ENCODE assay signal across 8 cellular contexts in the genomic region with DNA sequence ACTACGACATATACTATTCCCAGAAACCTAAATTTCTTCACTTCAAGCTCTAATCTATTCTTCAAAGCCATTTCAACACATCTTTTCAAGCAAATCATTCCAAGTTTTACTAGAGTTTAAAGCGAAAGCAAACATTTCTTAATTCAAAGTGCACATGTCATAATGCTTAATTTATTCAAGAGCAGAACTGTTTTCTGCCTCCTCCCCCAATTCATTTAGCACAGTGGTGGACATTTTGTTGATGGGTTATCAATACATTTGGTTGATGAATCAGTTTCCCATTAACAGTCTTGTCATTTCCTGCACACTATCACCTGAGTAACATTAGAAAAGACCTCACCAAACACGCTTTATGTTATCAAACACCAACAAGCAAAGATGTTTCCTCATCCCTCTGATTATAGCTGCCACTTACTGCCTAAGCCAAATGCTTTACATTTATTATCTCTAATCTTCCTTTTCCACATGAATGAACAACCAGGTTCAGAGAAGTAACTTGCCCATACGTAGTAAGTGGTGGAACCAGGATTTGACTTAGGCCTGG. TPM values are rescaled to one million over a fixed set of nuclear protein-coding genes. Genes with fewer than 3 reads are reported as not detected.
DNase-seq lines count a peak whose midpoint lies in the region; ATAC-seq and TF ChIP-seq lines count a peak whose summit lies in the region.

No MANE protein-coding gene starts in this region.

- H3K27ac ChIP-seq in iPS-18a (ENCODE audit: low read length) (no peak overlapping the region), testis (peak overlapping the region; percentile 96 to 100)

- ATAC-seq in activated CD4-positive, alpha-beta T cell treated with anti-CD3 and anti-CD28 coated beads for 36 hours, result no peak
- no peak for ATAC-seq in activated CD8-positive, alpha-beta T cell treated with anti-CD3 and anti-CD28 coated beads, Interleukin-2, amount 10 ng/mL, durations not matched to agents 7 days and 5 days
- no peak for ATAC-seq in HG03025 (IDR thresholded peaks at IDR 0.05; ENCODE audit: low FRiP score, unreplicated experiment)
- no peak for ATAC-seq in left colon

- 20 to 22% methylated on average over 4 of the region's 4 CpGs for WGBS in testis, 2 donors

- H3K9me3 Mint-ChIP-seq in activated CD4-positive, alpha-beta T cell treated with anti-CD3 and anti-CD28 coated beads for 36 hours (ENCODE audit: low read depth), result no peaks in the 10 kb centered on the region
- no peaks in the 10 kb centered on the region for H3K9me3 Mint-ChIP-seq in activated CD8-positive, alpha-beta T cell treated with anti-CD3 and anti-CD28 coated beads, Interleukin-2, amount 10 ng/mL, durations not matched to agents 7 days and 5 days (ENCODE audit: insufficient read depth)

- peaks cover 22% of the 10 kb centered on the region for H3K4me1 ChIP-seq in iPS-18a (ENCODE audit: control insufficient read depth, low read depth, low read length)
- peaks cover 24% of the 10 kb centered on the region for H3K4me1 ChIP-seq in testis

- in situ Hi-C loops in GM13977 (cut with MboI; ENCODE audit: low pct_unique_long_range_greater_than_20kb, low sequenced_read_pairs, unreplicated experiment), result no loop called here

- intact Hi-C loops in activated CD4-positive, alpha-beta T cell treated with anti-CD3 and anti-CD28 coated beads for 36 hours (cut with DNase I, micrococcal nuclease), result loop anchor here (2.0 to 5.0 kb wide), 8 partner anchors 57 to 1885 kb away; partner anchors contain the start of genes PUM1 (in 1 of the 2), TMEM200B (in 1 of the 2) and TRNAU1AP (in 1 of the 2)
- intact Hi-C loops in testis (cut with DNase I; ENCODE audit: low total_unique reads) (loop anchor here (5.0 kb wide), 1 partner anchor 57 kb away; the partner anchor contains the start of gene TMEM200B), left colon (cut with DNase I, micrococcal nuclease) (no loop called here)

- H3K4me1 Mint-ChIP-seq in activated CD4-positive, alpha-beta T cell treated with anti-CD3 and anti-CD28 coated beads for 36 hours, result peaks cover 45% of the 10 kb centered on the region
- H3K4me1 Mint-ChIP-seq in activated CD8-positive, alpha-beta T cell treated with anti-CD3 and anti-CD28 coated beads, Interleukin-2, amount 10 ng/mL, durations not matched to agents 7 days and 5 days (ENCODE audit: low read depth), result peaks cover 51% of the 10 kb centered on the region

- H3K27me3 Mint-ChIP-seq in activated CD4-positive, alpha-beta T cell treated with anti-CD3 and anti-CD28 coated beads for 36 hours, result no peaks in the 10 kb centered on the region
- no peaks in the 10 kb centered on the region for H3K27me3 Mint-ChIP-seq in activated CD8-positive, alpha-beta T cell treated with anti-CD3 and anti-CD28 coated beads, Interleukin-2, amount 10 ng/mL, durations not matched to agents 7 days and 5 days (ENCODE audit: low read depth)

- no peak for DNase-seq in activated CD4-positive, alpha-beta T cell treated with anti-CD3 and anti-CD28 coated beads for 36 hours
- DNase-seq in activated CD4-positive, alpha-beta T cell treated with anti-CD3 and anti-CD28 coated beads, Interleukin-2, amount 50 U/mL, for 4 hours, result no peak
- DNase-seq in activated CD8-positive, alpha-beta T cell treated with anti-CD3 and anti-CD28 coated beads, Interleukin-2, amount 10 ng/mL, durations not matched to agents 7 days and 5 days, result no peak
- DNase-seq in testis, result no peak
- DNase-seq in left colon, result no peak
- DNase-seq in GM13977 (ENCODE audit: low spot score), result no peak

- POLR2A ChIA-PET in activated CD4-positive, alpha-beta T cell treated with anti-CD3 and anti-CD28 coated beads for 36 hours (lab: Charles Lee), result interaction anchor here (0.9 to 1.4 kb wide), 2 partner anchors 120 to 536 kb away, joined by 3 read pairs; no protein-coding TSS in a partner anchor
- POLR2A ChIA-PET in activated CD8-positive, alpha-beta T cell treated with anti-CD3 and anti-CD28 coated beads, Interleukin-2, amount 10 ng/mL, durations not matched to agents 7 days and 5 days (lab: Charles Lee), result interaction anchor here (1.5 to 4.3 kb wide), 5 partner anchors 9 to 22 kb away, joined by 4 to 46 read pairs (median 16); no protein-coding TSS in a partner anchor

- TF ChIP-seq CTCF in testis (IDR thresholded peaks at IDR 0.05), result no peak
- no peak for TF ChIP-seq CTCF in GM13977 (IDR thresholded peaks at IDR 0.05; ENCODE audit: extremely low read depth, insufficient read depth, missing control alignments)

- no peak for TF ChIP-seq POLR2A in testis (IDR thresholded peaks at IDR 0.05)

- H3K27me3 ChIP-seq in iPS-18a (ENCODE audit: control insufficient read depth, insufficient read depth, low read length), result no peaks in the 10 kb centered on the region
- no peaks in the 10 kb centered on the region for H3K27me3 ChIP-seq in testis

- H3K4me3 ChIP-seq in iPS-18a (ENCODE audit: low read length), result peak overlapping the region; percentile 93
- H3K4me3 ChIP-seq in testis, result peak overlapping the region in 1 of 2 donors; percentile 97

- H3K9ac ChIP-seq in iPS-18a (ENCODE audit: low read length), result peak overlapping the region; percentile 98

- H3K9me3 ChIP-seq in iPS-18a (ENCODE audit: control insufficient read depth, low read depth, low read length) (no peaks in the 10 kb centered on the region), testis (no peaks in the 10 kb centered on the region)

- H3K27ac Mint-ChIP-seq in activated CD4-positive, alpha-beta T cell treated with anti-CD3 and anti-CD28 coated beads for 36 hours, result peak overlapping the region; percentile 99
- H3K27ac Mint-ChIP-seq in activated CD8-positive, alpha-beta T cell treated with anti-CD3 and anti-CD28 coated beads, Interleukin-2, amount 10 ng/mL, durations not matched to agents 7 days and 5 days, result peak overlapping the region; percentile 97

- H3K36me3 ChIP-seq in iPS-18a (ENCODE audit: control insufficient read depth, low read depth, low read length) (peaks cover 21% of the 10 kb centered on the region), testis (ENCODE audit: low read depth, missing control alignments) (no peaks in the 10 kb centered on the region)

- CTCF ChIA-PET in activated CD4-positive, alpha-beta T cell treated with anti-CD3 and anti-CD28 coated beads for 36 hours (lab: Charles Lee), result interaction anchor here (0.7 to 1.7 kb wide), 5 partner anchors 23 to 443 kb away, joined by 3 to 8 read pairs (median 4); partner anchors contain the start of gene YTHDF2
- CTCF ChIA-PET in activated CD8-positive, alpha-beta T cell treated with anti-CD3 and anti-CD28 coated beads, Interleukin-2, amount 10 ng/mL, durations not matched to agents 7 days and 5 days (lab: Charles Lee), result interaction anchor here (0.8 to 4.8 kb wide), 10 partner anchors 9 to 536 kb away, joined by 3 to 110 read pairs (median 7); partner anchors contain the start of gene TAF12

- peaks cover 44% of the 10 kb centered on the region for H3K36me3 Mint-ChIP-seq in activated CD4-positive, alpha-beta T cell treated with anti-CD3 and anti-CD28 coated beads for 36 hours (ENCODE audit: low read depth)
- peaks cover 39% of the 10 kb centered on the region for H3K36me3 Mint-ChIP-seq in activated CD8-positive, alpha-beta T cell treated with anti-CD3 and anti-CD28 coated beads, Interleukin-2, amount 10 ng/mL, durations not matched to agents 7 days and 5 days (ENCODE audit: low read depth)

- H3K4me3 Mint-ChIP-seq in activated CD4-positive, alpha-beta T cell treated with anti-CD3 and anti-CD28 coated beads for 36 hours, result peak overlapping the region; percentile 87
- peak overlapping the region; percentile 96 for H3K4me3 Mint-ChIP-seq in activated CD8-positive, alpha-beta T cell treated with anti-CD3 and anti-CD28 coated beads, Interleukin-2, amount 10 ng/mL, durations not matched to agents 7 days and 5 days

RNA-seq across cellular contexts. Expression of gene SRSF4, which starts 2.0 kb away (rescaled TPM):
- 100 to 1,000 TPM; 129 to 147 TPM for total RNA-seq in activated CD4-positive, alpha-beta T cell treated with anti-CD3 and anti-CD28 coated beads for 36 hours
- 100 to 1,000 TPM; 122 to 124 TPM for total RNA-seq in activated CD8-positive, alpha-beta T cell treated with anti-CD3 and anti-CD28 coated beads, Interleukin-2, amount 10 ng/mL, durations not matched to agents 7 days and 5 days
- total RNA-seq in testis (10 to 100 TPM; 77.1 to 81.7 TPM), left colon (10 to 100 TPM; 62.7 to 71.3 TPM)
- 63.2 TPM for polyA plus RNA-seq in testis (ENCODE audit: insufficient read depth, low read depth, low replicate concordance)

RNA-seq across cellular contexts. Expression of gene MECR, which starts 51.0 kb away (rescaled TPM):
- total RNA-seq in activated CD4-positive, alpha-beta T cell treated with anti-CD3 and anti-CD28 coated beads for 36 hours, result 10 to 100 TPM; 41.3 to 43.1 TPM
- total RNA-seq in activated CD8-positive, alpha-beta T cell treated with anti-CD3 and anti-CD28 coated beads, Interleukin-2, amount 10 ng/mL, durations not matched to agents 7 days and 5 days, result 10 to 100 TPM; 23.5 to 26.4 TPM
- total RNA-seq in testis, result 10 to 100 TPM; 37.3 to 38.9 TPM
- 33.7 TPM for polyA plus RNA-seq in testis (ENCODE audit: insufficient read depth, low read depth, low replicate concordance)
- 10 to 100 TPM; 14.3 to 20.6 TPM for total RNA-seq in left colon

RNA-seq across cellular contexts. Expression of gene TMEM200B, which starts 56.0 kb away (rescaled TPM):
- total RNA-seq in activated CD4-positive, alpha-beta T cell treated with anti-CD3 and anti-CD28 coated beads for 36 hours, result 1 to 10 TPM; 1.1 TPM
- not detected for total RNA-seq in activated CD8-positive, alpha-beta T cell treated with anti-CD3 and anti-CD28 coated beads, Interleukin-2, amount 10 ng/mL, durations not matched to agents 7 days and 5 days
- total RNA-seq in testis, result 10 to 100 TPM; 40.3 to 41.3 TPM
- 35.6 TPM for polyA plus RNA-seq in testis (ENCODE audit: insufficient read depth, low read depth, low replicate concordance)
- 1 to 10 TPM; 1.3 to 6.3 TPM for total RNA-seq in left colon

RNA-seq across cellular contexts. Expression of gene PTPRU, which starts 56.6 kb away (rescaled TPM):
- under 1 TPM; 0.37 to 0.89 TPM for total RNA-seq in activated CD4-positive, alpha-beta T cell treated with anti-CD3 and anti-CD28 coated beads for 36 hours
- under 1 TPM in 1 of 2 experiments, not detected in 1; 0.13 TPM for total RNA-seq in activated CD8-positive, alpha-beta T cell treated with anti-CD3 and anti-CD28 coated beads, Interleukin-2, amount 10 ng/mL, durations not matched to agents 7 days and 5 days
- total RNA-seq in testis (10 to 100 TPM; 21.7 to 39.1 TPM), left colon (1 to 10 TPM; 2.0 to 2.4 TPM)
- polyA plus RNA-seq in testis (ENCODE audit: insufficient read depth, low read depth, low replicate concordance), result 13.3 TPM

Comparison
In these comparisons a context has a peak if more than half of its experiments do, and no peak if none do; other contexts are left out.
1. RNA of gene TMEM200B, which starts 56.0 kb away (total RNA-seq): 40.3 to 41.3 TPM in testis; 1.3 to 6.3 TPM in left colon, 1.1 TPM in activated CD4-positive, alpha-beta T cell treated with anti-CD3 and anti-CD28 coated beads for 36 hours and not detected in activated CD8-positive, alpha-beta T cell treated with anti-CD3 and anti-CD28 coated beads, Interleukin-2, amount 10 ng/mL, durations not matched to agents 7 days and 5 days; every median in the first group is over 4 times any median in the second.
2. intact Hi-C loops: an anchor here in activated CD4-positive, alpha-beta T cell treated with anti-CD3 and anti-CD28 coated beads for 36 hours (2.0 to 5.0 kb wide) and testis (5.0 kb wide); none called in left colon.